9 cellular contexts compared by ENCODE assay signal in genomic region chr19:42295831-42296525, GRCh38. TPM values are rescaled to one million over a fixed set of nuclear protein-coding genes. Genes with fewer than 3 reads are reported as not detected.
DNase-seq lines count a peak whose midpoint lies in the region; ATAC-seq and TF ChIP-seq lines count a peak whose summit lies in the region.
"Had no signal": no experiment of that assay in that cellular context is flagged by ENCODE, and none has a peak within 500 bp of the region (broad histone marks: within the 10 kb centered on the region; RNA-seq: fewer than 3 reads in every experiment).

No MANE protein-coding gene starts in this region.

- H3K4me1 ChIP-seq in adrenal gland (replicated peaks in 1 of 2) (no peaks in the 10 kb centered on the region), right cardiac atrium (ENCODE audit: control insufficient read depth, insufficient read depth, low read length) (no peaks in the 10 kb centered on the region)

- peaks cover 0 to 43% of the 10 kb centered on the region in 2 donors for H3K36me3 ChIP-seq in adrenal gland (replicated peaks in 1 of 2)

- 78 to 100% (median 80%) methylated on average over 1 to 6 of the region's 6 CpGs; no CpG with 5 or more reads in 1 of the 4 donors for WGBS in adrenal gland, 4 donors
- 79% methylated on average over 6 of the region's 6 CpGs for WGBS in right cardiac atrium

- peak; percentile 85 to 91 (median 89) for TF ChIP-seq CTCF in adrenal gland (IDR thresholded peaks at IDR 0.05)

- H3K27me3 ChIP-seq in adrenal gland (no peaks in the 10 kb centered on the region), right cardiac atrium (ENCODE audit: control insufficient read depth, insufficient read depth) (no peaks in the 10 kb centered on the region)

- H3K4me3 Mint-ChIP-seq in T-helper 17 cell = no peak overlapping the region

- intact Hi-C loops in adrenal gland (cut with DNase I) (no loop called here), right cardiac atrium (cut with DNase I) (loop anchor here in 1 of 4 donors (5.0 kb wide), 1 partner anchor 49 kb away; no protein-coding TSS in a partner anchor)

- H3K4me1 Mint-ChIP-seq in T-helper 17 cell = peaks cover 13% of the 10 kb centered on the region

- DNase-seq in ACHN (peak; percentile 65), NAMALWA (ENCODE audit: low spot score) (peak; percentile 87), T-helper 17 cell (peak; percentile 74 to 95 (median 76)), adrenal gland (peak; percentile 81 to 96 (median 87)), right cardiac atrium (peak; percentile 74 to 94 (median 94))
- DNase-seq in stimulated activated CD4-positive, alpha-beta T cell treated with anti-CD3 and anti-CD28 coated beads, Interleukin-12 subunit alpha, Interleukin-12 subunit beta, amount 100 ng/mL, for 24 hours (ENCODE audit: low read depth in 2 of 2) = peak; percentile 75 to 91

- TF ChIP-seq POLR2A in adrenal gland (IDR thresholded peaks at IDR 0.05) = no peak

- H3K9me3 ChIP-seq in T-helper 17 cell (ENCODE audit: control insufficient read depth, low read length, poor library complexity, severe bottlenecking) = no peaks in the 10 kb centered on the region
- H3K9me3 ChIP-seq in adrenal gland (replicated peaks in 1 of 3) = no peaks in the 10 kb centered on the region
- no peaks in the 10 kb centered on the region for H3K9me3 ChIP-seq in right cardiac atrium (ENCODE audit: control insufficient read depth, low read length)

- in situ Hi-C loops in ACHN (cut with HindIII; ENCODE audit: low pct_ligation_motif_present, low pct_unique_long_range_greater_than_20kb, low sequenced_read_pairs) = no loop called here

- no peak overlapping the region for H3K27ac ChIP-seq in adrenal gland
- no peak overlapping the region for H3K27ac ChIP-seq in right cardiac atrium (ENCODE audit: low read length)

- no peaks in the 10 kb centered on the region for H3K27me3 Mint-ChIP-seq in T-helper 17 cell

- H3K4me3 ChIP-seq in adrenal gland (no peak overlapping the region), right cardiac atrium (ENCODE audit: low read length) (no peak overlapping the region)
- H3K4me3 ChIP-seq: skin epidermis had no signal

- H3K36me3 Mint-ChIP-seq in T-helper 17 cell (ENCODE audit: low read depth) = peaks cover 6% of the 10 kb centered on the region

- ATAC-seq in GM18861 (IDR thresholded peaks at IDR 0.05; ENCODE audit: unreplicated experiment) = peak; percentile 42
- peak; percentile 87 for ATAC-seq in T-helper 17 cell
- peak; percentile 71 to 73 for ATAC-seq in right cardiac atrium
- no peak for ATAC-seq in HG03520 (IDR thresholded peaks at IDR 0.05; ENCODE audit: unreplicated experiment)

- peak overlapping the region; percentile 83 for H3K27ac Mint-ChIP-seq in T-helper 17 cell

RNA-seq across cellular contexts. Expression of gene PRR19, which starts 6.0 kb away (rescaled TPM):
- total RNA-seq in T-helper 17 cell = under 1 TPM in 1 of 2 donors, not detected in 1; 0.50 TPM
- total RNA-seq in adrenal gland = 1 to 10 TPM in 7 of 8 donors, under 1 TPM in 1; 0.78 to 2.5 (median 1.6) TPM
- polyA plus RNA-seq in adrenal gland = 1 to 10 TPM in 2 of 3 donors, under 1 TPM in 1; 0.51 to 2.3 (median 1.2) TPM
- total RNA-seq in right cardiac atrium = under 1 TPM in 3 of 4 donors, not detected in 1; 0.20 to 0.32 (median 0.26) TPM
- polyA plus RNA-seq in right cardiac atrium = 0.29 TPM

RNA-seq across cellular contexts. Expression of gene PAFAH1B3, which starts 6.4 kb away (rescaled TPM):
- total RNA-seq in T-helper 17 cell (10 to 100 TPM; 16.0 to 17.7 TPM), adrenal gland (10 to 100 TPM; 22.7 to 41.3 (median 33.4) TPM), right cardiac atrium (1 to 10 TPM; 1.6 to 5.9 (median 4.4) TPM)
- polyA plus RNA-seq in adrenal gland (10 to 100 TPM; 15.9 to 56.4 (median 37.0) TPM), right cardiac atrium (4.3 TPM)

RNA-seq across cellular contexts. Expression of gene TMEM145, which starts 17.1 kb away (rescaled TPM):
- total RNA-seq in T-helper 17 cell = not detected
- total RNA-seq in adrenal gland = 1 to 10 TPM in 5 of 8 donors, not detected in 3; 2.3 to 5.9 (median 2.8) TPM
- 10 to 100 TPM in 1 of 3 donors, 1 to 10 TPM in 2; 4.5 to 31.7 (median 5.4) TPM for polyA plus RNA-seq in adrenal gland
- total RNA-seq in right cardiac atrium = 1 to 10 TPM in 3 of 4 donors, under 1 TPM in 1; 0.91 to 1.6 (median 1.2) TPM
- polyA plus RNA-seq in right cardiac atrium = 0.41 TPM

RNA-seq across cellular contexts. Expression of gene CIC, which starts 26.9 kb away (rescaled TPM):
- total RNA-seq in T-helper 17 cell (100 to 1,000 TPM; 112 to 125 TPM), adrenal gland (100 to 1,000 TPM in 1 of 8 donors, 10 to 100 TPM in 7; 48.7 to 119 (median 72.7) TPM), right cardiac atrium (10 to 100 TPM; 36.4 to 42.7 (median 39.6) TPM)
- polyA plus RNA-seq in adrenal gland (100 to 1,000 TPM in 1 of 3 donors, 10 to 100 TPM in 2; 13.3 to 171 (median 61.7) TPM), right cardiac atrium (28.6 TPM)

RNA-seq across cellular contexts. Expression of gene MEGF8, which starts 29.5 kb away (rescaled TPM):
- 1 to 10 TPM; 4.6 to 6.1 TPM for total RNA-seq in T-helper 17 cell
- total RNA-seq in adrenal gland = 10 to 100 TPM; 21.4 to 51.9 (median 32.7) TPM
- 10 to 100 TPM in 2 of 3 donors, 1 to 10 TPM in 1; 7.2 to 29.0 (median 13.0) TPM for polyA plus RNA-seq in adrenal gland
- 10 to 100 TPM; 28.6 to 36.3 (median 32.4) TPM for total RNA-seq in right cardiac atrium
- polyA plus RNA-seq in right cardiac atrium = 28.7 TPM
